Comparison of ENCODE assay signal across 8 cellular contexts in genomic region chr1:18902523-18903312, GRCh38. TPM values are rescaled to one million over a fixed set of nuclear protein-coding genes. Genes with fewer than 3 reads are reported as not detected.
DNase-seq lines count a peak whose midpoint lies in the region; ATAC-seq and TF ChIP-seq lines count a peak whose summit lies in the region.

Gene ALDH4A1 (minus strand): TSS chr1:18902555. CDS start chr1:18902523, 32 bp downstream.

- ATAC-seq in HG02588 (IDR thresholded peaks at IDR 0.05; ENCODE audit: unreplicated experiment) = peak; percentile 96

- H3K27ac Mint-ChIP-seq in activated naive CD8-positive, alpha-beta T cell = peak within 1 kb of the TSS; percentile 99

- TF ChIP-seq RAD21 in SK-N-SH (IDR thresholded peaks at IDR 0.05; ENCODE audit: low read length) = no peak

- CTCF ChIA-PET in SK-N-SH (lab: Yijun Ruan, JAX) = interaction anchor here (0.6 to 5.2 kb wide), 9 partner anchors 10 to 305 kb away, joined by 3 to 59 read pairs (median 4); no protein-coding TSS in a partner anchor

- no peaks in the 10 kb centered on the region for H3K27me3 ChIP-seq in SK-N-SH (ENCODE audit: insufficient read depth)

- H3F3A ChIP-seq in SK-N-SH (replicated peaks; ENCODE audit: insufficient read depth) = peaks cover 6% of the 10 kb centered on the region

- H3K36me3 Mint-ChIP-seq in activated naive CD8-positive, alpha-beta T cell = peaks cover 2% of the 10 kb centered on the region

- no peaks in the 10 kb centered on the region for H3K9me2 ChIP-seq in SK-N-SH

- H3K4me2 ChIP-seq in SK-N-SH = peak within 1 kb of the TSS; percentile 90

- TF ChIP-seq EP300 in SK-N-SH (IDR thresholded peaks at IDR 0.05; ENCODE audit: borderline replicate concordance in 1 of 2, low read depth in 1 of 2, low read length in 1 of 2) = 0 out of 4 replicates have a peak, but pooled peaks of 1 of the 2 experiments have one; percentile 36

- TF ChIP-seq CTCF in SK-N-SH (IDR thresholded peaks at IDR 0.05) = no peak

- 0% methylated on average over 18 of the region's 56 CpGs for WGBS in SK-N-SH (ENCODE audit: low lambda C conversion rate)

- POLR2A ChIA-PET in SK-N-SH (lab: Yijun Ruan, JAX) = interaction anchor here (0.7 to 1.5 kb wide), 4 partner anchors 18 to 170 kb away, joined by 3 to 8 read pairs (median 4); no protein-coding TSS in a partner anchor

- H3K27me3 Mint-ChIP-seq in activated naive CD8-positive, alpha-beta T cell = no peaks in the 10 kb centered on the region

- no peaks in the 10 kb centered on the region for H3K9me3 Mint-ChIP-seq in activated naive CD8-positive, alpha-beta T cell (ENCODE audit: low read depth)

- H4K20me1 ChIP-seq in SK-N-SH (ENCODE audit: insufficient read depth) = no peaks in the 10 kb centered on the region

- peak within 1 kb of the TSS; percentile 75 for H3K9ac ChIP-seq in SK-N-SH

- H3K4me1 Mint-ChIP-seq in activated naive CD8-positive, alpha-beta T cell (ENCODE audit: low read depth) = peaks cover 34% of the 10 kb centered on the region

- H3K27ac ChIP-seq in SK-N-SH (ENCODE audit: low read depth in 2 of 2, low read length in 1 of 2) (peak within 1 kb of the TSS; percentile 76 to 93), substantia nigra (ENCODE audit: low read depth, low read length, poor library complexity, severe bottlenecking) (peak within 1 kb of the TSS; percentile 60)

- DNase-seq in NCI-H1048 (lab: John Stamatoyannopoulos, UW) (peak; percentile 83), SK-N-SH (peak; percentile 98), globus pallidus (ENCODE audit: low spot score) (peak; percentile 96), non-pigmented ciliary epithelial cell (ENCODE audit: low read depth) (peak; percentile 92), substantia nigra (lab: John Stamatoyannopoulos, UW) (peak; percentile 79 to 99 (median 94))

- no peaks in the 10 kb centered on the region for H3K9me3 ChIP-seq in SK-N-SH

- peak within 1 kb of the TSS; percentile 84 for H2AFZ ChIP-seq in SK-N-SH (ENCODE audit: low read depth)

- H3K4me3 Mint-ChIP-seq in activated naive CD8-positive, alpha-beta T cell = peak within 1 kb of the TSS; percentile 95

- peaks cover 7% of the 10 kb centered on the region; the same call in 1 of the 2 replicates for H3K79me2 ChIP-seq in SK-N-SH (ENCODE audit: insufficient read depth)

- H3K4me1 ChIP-seq in SK-N-SH (ENCODE audit: control insufficient read depth in 1 of 2, insufficient read depth in 2 of 2, low read depth in 1 of 2, low read length in 1 of 2) = peaks cover 9 to 16% of the 10 kb centered on the region in 2 experiments; a peak in 2 of 4 replicates

- H3K36me3 ChIP-seq in SK-N-SH (replicated peaks in 1 of 2; ENCODE audit: control insufficient read depth in 1 of 2, insufficient read depth in 2 of 2, low read length in 1 of 2) = no peaks in the 10 kb centered on the region

- H3K4me3 ChIP-seq in GM08714 (ENCODE audit: low read length) (peak within 1 kb of the TSS; percentile 82), SK-N-SH (ENCODE audit: low read depth in 2 of 2, low read length in 1 of 2) (peak within 1 kb of the TSS; percentile 93 to 94)

TF ChIP-seq in SK-N-SH, 30 proteins besides CTCF, POLR2A, EP300 and RAD21 (continues in another document):
- peak; percentile 95 for TF ChIP-seq MAX (IDR thresholded peaks at IDR 0.05; ENCODE audit: low read depth)
- peak; percentile 13; the same call in 1 of the 2 replicates for TF ChIP-seq TCF12 (IDR thresholded peaks at IDR 0.05)
- no peak for TF ChIP-seq SIN3A (IDR thresholded peaks at IDR 0.05; ENCODE audit: borderline replicate concordance, low read depth, low read length)
- no peak for TF ChIP-seq MEF2A (IDR thresholded peaks at IDR 0.05; ENCODE audit: borderline replicate concordance, low read depth)
- TF ChIP-seq EZH2phosphoT487 (IDR thresholded peaks at IDR 0.05; ENCODE audit: borderline replicate concordance, low read depth) = no peak
- no peak for TF ChIP-seq TEAD4 (IDR thresholded peaks at IDR 0.05; ENCODE audit: borderline replicate concordance, insufficient read depth)
- no peak for TF ChIP-seq PBX3 (IDR thresholded peaks at IDR 0.05)
- no peak for TF ChIP-seq YY1 (IDR thresholded peaks at IDR 0.05; ENCODE audit: low read depth)
- no peak for TF ChIP-seq NRF1 (IDR thresholded peaks at IDR 0.05; ENCODE audit: low read depth, low read length)
- no peak for TF ChIP-seq REST (IDR thresholded peaks at IDR 0.05; ENCODE audit: low read depth, low read length)
- no peak for TF ChIP-seq RCOR1 (IDR thresholded peaks at IDR 0.05; ENCODE audit: low read length)
- no peak for TF ChIP-seq POLR2AphosphoS5 (IDR thresholded peaks at IDR 0.05; ENCODE audit: low read depth, low read length)
- TF ChIP-seq RXRA (IDR thresholded peaks at IDR 0.05; ENCODE audit: borderline replicate concordance, low read depth) = no peak
- TF ChIP-seq MXI1 (IDR thresholded peaks at IDR 0.05; ENCODE audit: low read depth, low read length) = peak; percentile 95
- no peak for TF ChIP-seq FOSL2 (IDR thresholded peaks at IDR 0.05; ENCODE audit: borderline replicate concordance, low read depth)
- TF ChIP-seq TAF1 (IDR thresholded peaks at IDR 0.05; ENCODE audit: borderline replicate concordance, low read depth, low read length) = peak; percentile 71; the same call in 1 of the 2 replicates
- TF ChIP-seq FOXM1 (IDR thresholded peaks at IDR 0.05; ENCODE audit: low read depth) = no peak
- TF ChIP-seq SMC3 (IDR thresholded peaks at IDR 0.05; ENCODE audit: low read depth, low read length) = no peak
- TF ChIP-seq IRF3 (IDR thresholded peaks at IDR 0.05; ENCODE audit: low read depth, low read length) = no peak; the same call in 1 of the 2 replicates
- TF ChIP-seq GABPA (IDR thresholded peaks at IDR 0.05; ENCODE audit: low read depth) = no peak
- TF ChIP-seq ELF1 (IDR thresholded peaks at IDR 0.05) = no peak; the same call in 1 of the 2 replicates

RNA-seq across cellular contexts. Expression of gene ALDH4A1, which starts in this region (rescaled TPM):
- 18.5 and 26.2 TPM in 2 replicates for polyA plus RNA-seq in SK-N-SH (2012; rRNA removed)
- polyA plus RNA-seq in SK-N-SH (2012; cell fraction: cytosol; rRNA removed) = 11.9 and 17.9 TPM in 2 replicates
- 38.5 and 69.7 TPM in 2 replicates for polyA plus RNA-seq in SK-N-SH (2012; cell fraction: nucleus; rRNA removed)

Comparison
In these comparisons a context has a peak if more than half of its experiments do, and no peak if none do; other contexts are left out.
1. Peak in every context shown above with its lines: DNase-seq, ATAC-seq, H3K4me3 ChIP-seq and H3K27ac ChIP-seq.